In the genomic region with DNA sequence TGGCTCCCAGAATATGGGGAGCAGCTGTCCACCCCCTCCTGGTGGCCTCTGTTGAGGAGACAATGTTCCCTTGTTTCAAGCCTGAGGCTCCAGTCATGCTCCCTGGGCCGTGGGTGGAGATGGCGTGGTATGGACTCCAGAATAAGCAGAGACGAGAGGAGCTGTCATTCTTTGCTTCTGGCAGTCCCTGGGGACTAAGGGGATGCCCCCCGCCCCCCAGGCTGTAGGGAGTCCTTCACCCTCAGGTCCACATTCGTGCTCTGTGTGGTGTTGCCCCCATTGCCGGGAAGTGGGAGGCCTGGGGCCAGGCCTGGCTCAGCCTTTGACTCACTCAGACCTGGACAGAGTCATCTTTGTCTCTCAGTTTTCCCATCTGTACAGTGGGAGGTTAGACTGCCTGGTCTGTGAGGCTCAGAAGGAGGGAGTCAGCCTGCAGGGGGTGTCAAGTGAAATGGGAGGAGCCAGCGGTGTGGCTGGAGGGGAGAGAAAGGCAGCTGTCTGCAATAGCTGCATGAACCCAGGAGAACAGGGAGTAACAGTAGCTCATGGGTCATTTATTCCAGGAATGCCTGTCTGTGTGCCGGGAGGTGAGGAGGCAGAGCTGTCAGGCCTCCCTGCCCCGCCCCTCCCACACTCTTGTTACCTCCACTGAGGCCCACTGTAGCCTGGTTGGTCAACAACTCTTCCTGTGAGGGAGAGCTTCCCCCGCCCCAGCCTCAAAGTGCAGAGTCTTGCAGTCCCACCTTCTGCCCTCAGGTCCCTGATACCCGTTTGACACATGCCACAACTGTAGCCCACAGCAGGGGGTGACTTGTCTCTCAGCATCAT, we compare ENCODE assay signal across 8 cellular contexts. TPM values are rescaled to one million over a fixed set of nuclear protein-coding genes. Genes with fewer than 3 reads are reported as not detected.
DNase-seq lines count a peak whose midpoint lies in the region; ATAC-seq, FAIRE-seq and TF ChIP-seq lines count a peak whose summit lies in the region.

No MANE protein-coding gene starts in this region.

- POLR2A ChIA-PET in activated CD4-positive, alpha-beta memory T cell treated with anti-CD3 and anti-CD28 coated beads, Interleukin-2, amount 10 ng/mL, durations not matched to agents 7 days and 5 days (lab: Charles Lee), result no interaction called here

- no peak overlapping the region for H3K27ac Mint-ChIP-seq in activated CD4-positive, alpha-beta memory T cell treated with anti-CD3 and anti-CD28 coated beads, Interleukin-2, amount 10 ng/mL, durations not matched to agents 7 days and 5 days

- H3K4me1 Mint-ChIP-seq in activated CD4-positive, alpha-beta memory T cell treated with anti-CD3 and anti-CD28 coated beads, Interleukin-2, amount 10 ng/mL, durations not matched to agents 7 days and 5 days, result peaks cover 9% of the 10 kb centered on the region

- H3K9me3 ChIP-seq in gastroesophageal sphincter, result no peaks in the 10 kb centered on the region
- no peaks in the 10 kb centered on the region for H3K9me3 ChIP-seq in psoas muscle

- TF ChIP-seq CTCF in gastroesophageal sphincter (IDR thresholded peaks at IDR 0.05) (no peak), psoas muscle (IDR thresholded peaks at IDR 0.05) (no peak)

- DNase-seq in GM12892 (ENCODE audit: insufficient read length), result no peak
- peak; percentile 83 for DNase-seq in RCC 7860 (ENCODE audit: low spot score)
- peak in 1 of 2 donors; percentile 44 for DNase-seq in psoas muscle
- no peak for DNase-seq in middle frontal gyrus (ENCODE audit: extremely low spot score, low spot score)
- no peak for DNase-seq in activated CD4-positive, alpha-beta memory T cell treated with anti-CD3 and anti-CD28 coated beads, Interleukin-2, amount 10 ng/mL, durations not matched to agents 7 days and 5 days

- FAIRE-seq in GM12892 (lab: Jason Lieb, UNC) (peak; percentile 95), RCC 7860 (lab: Jason Lieb, UNC) (peak; percentile 30)

- no peaks in the 10 kb centered on the region for H3K36me3 Mint-ChIP-seq in activated CD4-positive, alpha-beta memory T cell treated with anti-CD3 and anti-CD28 coated beads, Interleukin-2, amount 10 ng/mL, durations not matched to agents 7 days and 5 days (ENCODE audit: low read depth)

- TF ChIP-seq EP300 in gastroesophageal sphincter (IDR thresholded peaks at IDR 0.05), result no peak

- WGBS in gastroesophageal sphincter (ENCODE audit: low coverage in 1 of 2), 2 donors, result 0 to 60% methylated on average over 1 of the region's 11 CpGs
- WGBS in psoas muscle, 3 donors, result 60 to 78% (median 67%) methylated on average over 11 of the region's 11 CpGs

- no peak for TF ChIP-seq POLR2A in GM12892 (IDR thresholded peaks at IDR 0.05; ENCODE audit: low read depth, low read length)
- TF ChIP-seq POLR2A in gastroesophageal sphincter (IDR thresholded peaks at IDR 0.05), result no peak

- H3K4me1 ChIP-seq in gastroesophageal sphincter (peaks cover 5 to 100% (median 71%) of the 10 kb centered on the region in 3 donors), psoas muscle (peaks cover 13% of the 10 kb centered on the region)

- H3K27me3 Mint-ChIP-seq in activated CD4-positive, alpha-beta memory T cell treated with anti-CD3 and anti-CD28 coated beads, Interleukin-2, amount 10 ng/mL, durations not matched to agents 7 days and 5 days, result peaks cover 15% of the 10 kb centered on the region

- H3K4me3 ChIP-seq in gastroesophageal sphincter, result peak overlapping the region in 1 of 2 donors; percentile 89
- peak overlapping the region; percentile 80 for H3K4me3 ChIP-seq in psoas muscle

- H3K27me3 ChIP-seq in gastroesophageal sphincter, result no peaks in the 10 kb centered on the region
- H3K27me3 ChIP-seq in psoas muscle (ENCODE audit: insufficient read depth in 3 of 3, low read length in 2 of 3), result peaks cover 0 to 4% (median 0%) of the 10 kb centered on the region in 3 donors

- CTCF ChIA-PET in activated CD4-positive, alpha-beta memory T cell treated with anti-CD3 and anti-CD28 coated beads, Interleukin-2, amount 10 ng/mL, durations not matched to agents 7 days and 5 days (lab: Charles Lee), result interaction anchor here (0.8 to 2.5 kb wide), 4 partner anchors 17 to 36 kb away, joined by 3 to 7 read pairs (median 4); no protein-coding TSS in a partner anchor

- no peak overlapping the region for H3K4me3 Mint-ChIP-seq in activated CD4-positive, alpha-beta memory T cell treated with anti-CD3 and anti-CD28 coated beads, Interleukin-2, amount 10 ng/mL, durations not matched to agents 7 days and 5 days

- ATAC-seq in gastroesophageal sphincter, result peak; percentile 29
- peak; percentile 38 to 84 (median 66) for ATAC-seq in psoas muscle
- no peak for ATAC-seq in HG03457 (IDR thresholded peaks at IDR 0.05; ENCODE audit: unreplicated experiment)
- ATAC-seq in GM21786 (IDR thresholded peaks at IDR 0.05; ENCODE audit: unreplicated experiment), result no peak

- intact Hi-C loops in psoas muscle (cut with DNase I), result no loop called here

- no peaks in the 10 kb centered on the region for H3K9me3 Mint-ChIP-seq in activated CD4-positive, alpha-beta memory T cell treated with anti-CD3 and anti-CD28 coated beads, Interleukin-2, amount 10 ng/mL, durations not matched to agents 7 days and 5 days

- peak overlapping the region; percentile 70 to 99 (median 98) for H3K27ac ChIP-seq in gastroesophageal sphincter
- H3K27ac ChIP-seq in psoas muscle, result peak overlapping the region; percentile 41

- peaks cover 0 to 8% of the 10 kb centered on the region in 2 donors for H3K36me3 ChIP-seq in gastroesophageal sphincter
- H3K36me3 ChIP-seq in psoas muscle (ENCODE audit: insufficient read depth in 1 of 2, low read depth in 1 of 2), result no peaks in the 10 kb centered on the region

RNA-seq across cellular contexts. Expression of a gene that starts 6.3 kb away (rescaled TPM):
- polyA plus RNA-seq in GM12892 (2012; ENCODE audit: missing spikeins), result 8.9 TPM
- total RNA-seq in gastroesophageal sphincter (100 to 1,000 TPM in 1 of 4 donors, 10 to 100 TPM in 3; 52.5 to 169 (median 84.4) TPM), psoas muscle (10 to 100 TPM; 10.8 to 38.4 (median 15.5) TPM)
- polyA plus RNA-seq in psoas muscle, result 1 to 10 TPM; 5.7 to 7.9 (median 6.9) TPM
- total RNA-seq in activated CD4-positive, alpha-beta memory T cell treated with anti-CD3 and anti-CD28 coated beads, Interleukin-2, amount 10 ng/mL, durations not matched to agents 7 days and 5 days, result under 1 TPM; 0.05 TPM

RNA-seq across cellular contexts. Expression of a gene that starts 42.2 kb away (rescaled TPM):
- 0.13 TPM for polyA plus RNA-seq in GM12892 (2012; ENCODE audit: missing spikeins)
- total RNA-seq in gastroesophageal sphincter (1 to 10 TPM; 1.8 to 2.8 (median 2.3) TPM), psoas muscle (1 to 10 TPM in 3 of 4 donors, under 1 TPM in 1; 0.96 to 2.5 (median 1.5) TPM)
- polyA plus RNA-seq in psoas muscle, result 1 to 10 TPM in 2 of 3 donors, under 1 TPM in 1; 0.59 to 1.6 (median 1.2) TPM
- not detected for total RNA-seq in activated CD4-positive, alpha-beta memory T cell treated with anti-CD3 and anti-CD28 coated beads, Interleukin-2, amount 10 ng/mL, durations not matched to agents 7 days and 5 days

Comparison
In these comparisons a context has a peak if more than half of its experiments do, and no peak if none do; other contexts are left out.
1. ATAC-seq: peak in gastroesophageal sphincter (single experiment) and psoas muscle (4 of 4); none in HG03457 (single experiment) and GM21786 (single experiment).
2. RNA of a gene that starts 6.3 kb away (total RNA-seq): 52.5 to 169 TPM in gastroesophageal sphincter and 10.8 to 38.4 TPM in psoas muscle; 0.05 TPM in activated CD4-positive, alpha-beta memory T cell treated with anti-CD3 and anti-CD28 coated beads, Interleukin-2, amount 10 ng/mL, durations not matched to agents 7 days and 5 days; every median in the first group is over 10 times any median in the second.